In the genomic region with DNA sequence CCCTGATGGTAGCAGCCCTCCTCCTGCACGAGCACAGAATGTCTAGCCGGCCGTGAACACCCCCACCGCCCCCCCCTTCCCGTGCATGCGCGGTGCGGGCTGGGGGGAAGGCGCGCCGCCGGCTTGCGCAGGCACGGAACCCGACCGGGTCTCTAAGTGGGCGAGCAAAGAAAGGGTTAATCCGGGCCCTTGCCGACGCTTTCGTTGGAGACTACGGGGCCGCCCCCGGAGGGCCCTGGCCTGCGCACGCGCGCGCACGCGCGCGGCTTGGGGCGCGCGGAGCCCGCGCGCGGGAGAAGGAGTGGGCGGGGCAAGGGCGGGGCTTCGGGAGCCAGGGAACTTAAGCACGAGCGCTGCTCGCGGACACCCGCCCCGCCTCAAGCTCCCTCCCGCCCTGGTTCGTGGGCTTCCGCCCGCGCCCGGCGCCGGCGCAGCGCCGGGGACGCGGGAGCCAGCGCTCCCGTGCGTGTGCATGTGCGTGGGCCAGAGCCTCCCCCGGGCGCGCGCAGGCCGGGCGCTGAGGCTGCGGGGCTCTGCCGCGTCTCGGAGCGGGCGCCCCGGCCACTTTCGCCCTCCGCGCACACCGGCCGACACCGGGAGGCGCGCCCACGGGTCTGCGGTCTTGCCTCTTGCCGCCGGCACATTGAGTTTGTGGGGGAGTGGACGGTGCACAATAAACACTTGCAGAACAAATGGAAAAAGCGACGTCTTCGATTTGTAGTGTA, we compare ENCODE assay signal across 8 cellular contexts. TPM values are rescaled to one million over a fixed set of nuclear protein-coding genes. Genes with fewer than 3 reads are reported as not detected.
DNase-seq lines count a peak whose midpoint lies in the region; ATAC-seq and TF ChIP-seq lines count a peak whose summit lies in the region.

No MANE protein-coding gene starts in this region.

- DNase-seq in NCI-H526 (lab: John Stamatoyannopoulos, UW) (peak; percentile 83 to 95), dermis blood vessel endothelial cell (peak; percentile 97)
- peak; percentile 92 to 93 for DNase-seq in activated CD4-positive, alpha-beta T cell treated with anti-CD3 and anti-CD28 coated beads, Interleukin-2, amount 50 U/mL, for 24 hours (ENCODE audit: low read depth in 1 of 2, low spot score in 1 of 2)
- DNase-seq in stimulated activated CD4-positive, alpha-beta T cell treated with anti-CD3 and anti-CD28 coated beads, Interleukin-4, amount 100 ng/mL, for 1 hour, result peak; percentile 96

- under 1% methylated on average over 95 of the region's 95 CpGs for WGBS in liver

- no peaks in the 10 kb centered on the region for H4K20me1 ChIP-seq in BLaER1 treated with 17β-estradiol and CSF1 and Interleukin-3, amounts not matched to agents 10 nM and 100 nM

- ATAC-seq in GM19328 (IDR thresholded peaks at IDR 0.05; ENCODE audit: unreplicated experiment) (peak; percentile 50), HG03469 (IDR thresholded peaks at IDR 0.05; ENCODE audit: unreplicated experiment) (peak; percentile 37)

- H3K9me3 ChIP-seq in BLaER1 treated with 17β-estradiol and CSF1 and Interleukin-3, amounts not matched to agents 10 nM and 100 nM (replicated peaks in 1 of 11), result no peaks in the 10 kb centered on the region
- no peaks in the 10 kb centered on the region for H3K9me3 ChIP-seq in liver (ENCODE audit: control insufficient read depth in 4 of 4, low read length in 3 of 4)

- H3K4me2 ChIP-seq in BLaER1 treated with 17β-estradiol and CSF1 and Interleukin-3, amounts not matched to agents 10 nM and 100 nM, result peak overlapping the region; percentile 77 to 98 (median 90)

- no peak for TF ChIP-seq CTCF in liver (IDR thresholded peaks at IDR 0.05; ENCODE audit: low read depth, low read length, missing input control)

- H3K4me1 ChIP-seq in BLaER1 treated with 17β-estradiol and CSF1 and Interleukin-3, amounts not matched to agents 10 nM and 100 nM, result peaks cover 20 to 36% (median 26%) of the 10 kb centered on the region in 10 experiments
- peaks cover 2 to 15% (median 7%) of the 10 kb centered on the region in 4 donors for H3K4me1 ChIP-seq in liver (ENCODE audit: control insufficient read depth in 4 of 4, insufficient read depth in 4 of 4, low read length in 3 of 4)

- H3K4me3 ChIP-seq in BLaER1 treated with 17β-estradiol and CSF1 and Interleukin-3, amounts not matched to agents 10 nM and 100 nM, result peak overlapping the region; percentile 67 to 85 (median 80)
- peak overlapping the region; percentile 73 to 89 (median 82) for H3K4me3 ChIP-seq in liver (ENCODE audit: low read depth in 1 of 3, low read length in 3 of 3)

- TF ChIP-seq RAD21 in liver (IDR thresholded peaks at IDR 0.05), result no peak

- peaks cover 16 to 22% (median 17%) of the 10 kb centered on the region in 11 experiments for H3K36me3 ChIP-seq in BLaER1 treated with 17β-estradiol and CSF1 and Interleukin-3, amounts not matched to agents 10 nM and 100 nM
- H3K36me3 ChIP-seq in liver (ENCODE audit: control insufficient read depth in 4 of 4, insufficient read depth in 3 of 4, low read depth in 1 of 4, low read length in 3 of 4), result peaks cover 0 to 11% (median 4%) of the 10 kb centered on the region in 4 donors

- peak overlapping the region; percentile 95 to 99 (median 97) for H3K9ac ChIP-seq in BLaER1 treated with 17β-estradiol and CSF1 and Interleukin-3, amounts not matched to agents 10 nM and 100 nM
- H3K9ac ChIP-seq in liver (ENCODE audit: low read depth in 1 of 2, low read length in 2 of 2), result peak overlapping the region; percentile 64

- no peaks in the 10 kb centered on the region for H3K27me3 ChIP-seq in BLaER1 treated with 17β-estradiol and CSF1 and Interleukin-3, amounts not matched to agents 10 nM and 100 nM
- no peaks in the 10 kb centered on the region for H3K27me3 ChIP-seq in liver (ENCODE audit: control insufficient read depth in 4 of 4, insufficient read depth in 4 of 4, low read length in 3 of 4)

- peak overlapping the region; percentile 96 to 99 (median 97) for H3K27ac ChIP-seq in BLaER1 treated with 17β-estradiol and CSF1 and Interleukin-3, amounts not matched to agents 10 nM and 100 nM
- H3K27ac ChIP-seq in liver (ENCODE audit: low read depth in 1 of 2, low read length in 2 of 2), result peak overlapping the region; percentile 96

TF ChIP-seq in liver, 16 proteins besides CTCF, POLR2A, EP300 and RAD21:
- TF ChIP-seq FOXA2 (IDR thresholded peaks at IDR 0.05) (no peak), JUND (IDR thresholded peaks at IDR 0.05) (no peak), HNF4G (IDR thresholded peaks at IDR 0.05) (no peak), YY1 (IDR thresholded peaks at IDR 0.05) (no peak), TAF1 (conservative IDR thresholded peaks at IDR 0.05) (no peak), GABPA (IDR thresholded peaks at IDR 0.05 in 1 of 2, conservative IDR thresholded peaks at IDR 0.05 in 1 of 2) (no peak), SP1 (IDR thresholded peaks at IDR 0.05) (no peak), RXRA (IDR thresholded peaks at IDR 0.05) (no peak), EGR1 (IDR thresholded peaks at IDR 0.05; ENCODE audit: low read depth in 2 of 2) (no peak), HNF4A (conservative IDR thresholded peaks at IDR 0.05) (no peak), NR2F2 (IDR thresholded peaks at IDR 0.05) (no peak), FOXA1 (IDR thresholded peaks at IDR 0.05) (no peak)
- TF ChIP-seq, protein P1, sequence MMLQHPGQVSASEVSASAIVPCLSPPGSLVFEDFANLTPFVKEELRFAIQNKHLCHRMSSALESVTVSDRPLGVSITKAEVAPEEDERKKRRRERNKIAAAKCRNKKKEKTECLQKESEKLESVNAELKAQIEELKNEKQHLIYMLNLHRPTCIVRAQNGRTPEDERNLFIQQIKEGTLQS (IDR thresholded peaks at IDR 0.05), result no peak
- TF ChIP-seq, protein P2, sequence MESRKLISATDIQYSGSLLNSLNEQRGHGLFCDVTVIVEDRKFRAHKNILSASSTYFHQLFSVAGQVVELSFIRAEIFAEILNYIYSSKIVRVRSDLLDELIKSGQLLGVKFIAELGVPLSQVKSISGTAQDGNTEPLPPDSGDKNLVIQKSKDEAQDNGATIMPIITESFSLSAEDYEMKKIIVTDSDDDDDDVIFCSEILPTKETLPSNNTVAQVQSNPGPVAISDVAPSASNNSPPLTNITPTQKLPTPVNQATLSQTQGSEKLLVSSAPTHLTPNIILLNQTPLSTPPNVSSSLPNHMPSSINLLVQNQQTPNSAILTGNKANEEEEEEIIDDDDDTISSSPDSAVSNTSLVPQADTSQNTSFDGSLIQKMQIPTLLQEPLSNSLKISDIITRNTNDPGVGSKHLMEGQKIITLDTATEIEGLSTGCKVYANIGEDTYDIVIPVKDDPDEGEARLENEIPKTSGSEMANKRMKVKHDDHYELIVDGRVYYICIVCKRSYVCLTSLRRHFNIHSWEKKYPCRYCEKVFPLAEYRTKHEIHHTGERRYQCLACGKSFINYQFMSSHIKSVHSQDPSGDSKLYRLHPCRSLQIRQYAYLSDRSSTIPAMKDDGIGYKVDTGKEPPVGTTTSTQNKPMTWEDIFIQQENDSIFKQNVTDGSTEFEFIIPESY (IDR thresholded peaks at IDR 0.05), result no peak
- TF ChIP-seq, protein P3, sequence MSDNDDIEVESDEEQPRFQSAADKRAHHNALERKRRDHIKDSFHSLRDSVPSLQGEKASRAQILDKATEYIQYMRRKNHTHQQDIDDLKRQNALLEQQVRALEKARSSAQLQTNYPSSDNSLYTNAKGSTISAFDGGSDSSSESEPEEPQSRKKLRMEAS (IDR thresholded peaks at IDR 0.05), result no peak
- TF ChIP-seq, protein P4, sequence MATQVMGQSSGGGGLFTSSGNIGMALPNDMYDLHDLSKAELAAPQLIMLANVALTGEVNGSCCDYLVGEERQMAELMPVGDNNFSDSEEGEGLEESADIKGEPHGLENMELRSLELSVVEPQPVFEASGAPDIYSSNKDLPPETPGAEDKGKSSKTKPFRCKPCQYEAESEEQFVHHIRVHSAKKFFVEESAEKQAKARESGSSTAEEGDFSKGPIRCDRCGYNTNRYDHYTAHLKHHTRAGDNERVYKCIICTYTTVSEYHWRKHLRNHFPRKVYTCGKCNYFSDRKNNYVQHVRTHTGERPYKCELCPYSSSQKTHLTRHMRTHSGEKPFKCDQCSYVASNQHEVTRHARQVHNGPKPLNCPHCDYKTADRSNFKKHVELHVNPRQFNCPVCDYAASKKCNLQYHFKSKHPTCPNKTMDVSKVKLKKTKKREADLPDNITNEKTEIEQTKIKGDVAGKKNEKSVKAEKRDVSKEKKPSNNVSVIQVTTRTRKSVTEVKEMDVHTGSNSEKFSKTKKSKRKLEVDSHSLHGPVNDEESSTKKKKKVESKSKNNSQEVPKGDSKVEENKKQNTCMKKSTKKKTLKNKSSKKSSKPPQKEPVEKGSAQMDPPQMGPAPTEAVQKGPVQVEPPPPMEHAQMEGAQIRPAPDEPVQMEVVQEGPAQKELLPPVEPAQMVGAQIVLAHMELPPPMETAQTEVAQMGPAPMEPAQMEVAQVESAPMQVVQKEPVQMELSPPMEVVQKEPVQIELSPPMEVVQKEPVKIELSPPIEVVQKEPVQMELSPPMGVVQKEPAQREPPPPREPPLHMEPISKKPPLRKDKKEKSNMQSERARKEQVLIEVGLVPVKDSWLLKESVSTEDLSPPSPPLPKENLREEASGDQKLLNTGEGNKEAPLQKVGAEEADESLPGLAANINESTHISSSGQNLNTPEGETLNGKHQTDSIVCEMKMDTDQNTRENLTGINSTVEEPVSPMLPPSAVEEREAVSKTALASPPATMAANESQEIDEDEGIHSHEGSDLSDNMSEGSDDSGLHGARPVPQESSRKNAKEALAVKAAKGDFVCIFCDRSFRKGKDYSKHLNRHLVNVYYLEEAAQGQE (IDR thresholded peaks at IDR 0.05), result no peak
TF ChIP-seq in liver: peak in this region for 0.

RNA-seq across cellular contexts. Expression of a gene that starts 0.6 kb away (rescaled TPM):
- total RNA-seq in dermis blood vessel endothelial cell, result 15.6 and 17.9 TPM in 2 replicates
- total RNA-seq in liver, result 1 to 10 TPM; 5.6 to 6.9 TPM
- polyA plus RNA-seq in liver, result 1 to 10 TPM; 2.2 to 3.3 TPM

Comparison
In these comparisons a context has a peak if more than half of its experiments do, and no peak if none do; other contexts are left out.
1. Peak in every context shown above with its lines: DNase-seq, ATAC-seq, H3K4me3 ChIP-seq and H3K27ac ChIP-seq.